In the genomic region with DNA sequence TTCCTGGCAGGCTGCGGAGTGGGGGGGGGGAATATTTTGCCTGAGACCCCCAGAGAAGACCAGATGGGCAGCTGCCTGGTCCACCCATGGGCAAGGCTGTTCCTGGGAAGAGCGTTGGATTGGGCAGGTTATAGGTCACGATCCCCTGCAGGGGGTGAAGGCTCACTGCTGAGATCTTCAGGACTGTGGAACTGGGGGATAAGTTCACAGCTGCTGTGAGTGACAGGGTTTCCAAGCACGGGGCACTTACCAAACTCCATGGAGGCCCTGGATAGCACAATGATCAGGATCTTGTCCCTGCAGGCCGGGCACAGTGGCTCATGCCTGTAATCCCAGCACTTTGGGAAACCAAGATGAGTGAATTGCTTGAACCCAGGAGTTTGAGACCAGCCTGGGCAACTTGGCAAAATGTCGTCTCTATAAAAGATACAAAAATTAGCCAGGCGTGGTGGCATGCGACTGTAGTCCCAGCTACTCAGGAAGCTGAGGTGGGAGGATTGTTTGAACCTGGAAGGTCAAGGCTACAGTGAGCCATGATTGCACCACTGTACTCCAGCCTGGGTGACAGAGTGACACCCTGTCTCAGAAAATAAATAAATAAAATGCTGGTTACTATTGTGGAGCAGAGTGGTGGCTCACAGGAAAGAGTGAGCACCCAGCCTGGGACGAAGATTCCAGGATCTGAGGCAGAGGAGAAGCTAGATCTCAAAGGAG, we compare ENCODE assay signal across 26 cellular contexts.
"Had no signal": no experiment of that assay in that cellular context is flagged by ENCODE, and none has a peak within 500 bp of the region (broad histone marks: within the 10 kb centered on the region; RNA-seq: fewer than 3 reads in every experiment).

No MANE protein-coding gene starts in this region.

- DNase-seq: activated B cell treated with CpG ODN at 0.5 μM for 24 hours; activated CD4-positive, alpha-beta T cell treated with anti-CD3 and anti-CD28 coated beads for 1 hour; activated CD4-positive, alpha-beta T cell treated with anti-CD3 and anti-CD28 coated beads, Interleukin-2, amount 10 ng/mL, durations not matched to agents 24 days and 14 days; activated CD4-positive, alpha-beta T cell treated with anti-CD3 and anti-CD28 coated beads, Interleukin-2, amount 50 U/mL, for 48 hours; activated gamma-delta T cell; activated naive CD4-positive, alpha-beta T cell treated with anti-CD3 and anti-CD28 coated beads for 36 hours; activated T-cell treated with anti-CD3 and anti-CD28 coated beads for 4 hours; activated T-cell treated with anti-CD3 and anti-CD28 coated beads, Interleukin-2, amount 50 U/mL, for 48 hours; amygdala; Karpas-422; MM.1S; NCI-H1105; NCI-H1436; NCI-H1694 treated with DMSO at 0.1 percent for 48 hours; NCI-H2081; SHP77 treated with DMSO at 0.1 percent for 48 hours; T-helper 17 cell; T-helper 9 cell had no signal

- H3K4me1 Mint-ChIP-seq: activated B cell treated with CpG ODN at 0.5 μM for 24 hours; activated CD4-positive, alpha-beta T cell treated with anti-CD3 and anti-CD28 coated beads, Interleukin-2, amount 10 ng/mL, durations not matched to agents 24 days and 14 days; activated T-helper 17 cell treated with anti-CD3 and anti-CD28 coated beads, Interleukin-2, amount 50 U/mL, for 72 hours; brain; T-helper 17 cell had no signal

- H3K9me3 Mint-ChIP-seq: activated B cell treated with CpG ODN at 0.5 μM for 24 hours; activated CD4-positive, alpha-beta T cell treated with anti-CD3 and anti-CD28 coated beads, Interleukin-2, amount 10 ng/mL, durations not matched to agents 24 days and 14 days; activated naive CD4-positive, alpha-beta T cell treated with anti-CD3 and anti-CD28 coated beads for 36 hours; activated T-helper 17 cell treated with anti-CD3 and anti-CD28 coated beads, Interleukin-2, amount 50 U/mL, for 72 hours; brain had no signal

- H3K27ac Mint-ChIP-seq: activated B cell treated with CpG ODN at 0.5 μM for 24 hours; activated CD4-positive, alpha-beta T cell treated with anti-CD3 and anti-CD28 coated beads, Interleukin-2, amount 10 ng/mL, durations not matched to agents 24 days and 14 days; activated naive CD4-positive, alpha-beta T cell treated with anti-CD3 and anti-CD28 coated beads for 36 hours; activated naive CD8-positive, alpha-beta T cell; activated T-helper 17 cell treated with anti-CD3 and anti-CD28 coated beads, Interleukin-2, amount 50 U/mL, for 72 hours; T-helper 17 cell had no signal

- H3K4me3 ChIP-seq: cardiac muscle cell, K562, Peyer's patch had no signal

- H3K27me3 ChIP-seq: cardiac muscle cell, Peyer's patch had no signal

- H3K4me3 Mint-ChIP-seq: activated B cell treated with CpG ODN at 0.5 μM for 24 hours; activated CD4-positive, alpha-beta T cell treated with anti-CD3 and anti-CD28 coated beads, Interleukin-2, amount 10 ng/mL, durations not matched to agents 24 days and 14 days; activated naive CD4-positive, alpha-beta T cell treated with anti-CD3 and anti-CD28 coated beads for 36 hours; activated naive CD8-positive, alpha-beta T cell; activated T-helper 17 cell treated with anti-CD3 and anti-CD28 coated beads, Interleukin-2, amount 50 U/mL, for 72 hours; brain; T-helper 17 cell had no signal

- H3K36me3 Mint-ChIP-seq: activated naive CD8-positive, alpha-beta T cell; brain had no signal

- H3K4me1 ChIP-seq: Peyer's patch had no signal

- ATAC-seq: activated T-helper 17 cell treated with anti-CD3 and anti-CD28 coated beads, Interleukin-2, amount 50 U/mL, for 72 hours; K562; T-helper 17 cell had no signal

- H3K36me3 ChIP-seq: cardiac muscle cell, Peyer's patch had no signal

- H3K27ac ChIP-seq: cardiac muscle cell, Peyer's patch, RWPE1 had no signal

- H3K9me3 ChIP-seq: Peyer's patch had no signal

- FAIRE-seq: astrocyte, K562 had no signal
